Comparison of ENCODE assay signal across 8 cellular contexts in genomic region chr3:12966847-12967750, GRCh38.
DNase-seq lines count a peak whose midpoint lies in the region; ATAC-seq and TF ChIP-seq lines count a peak whose summit lies in the region.

No MANE protein-coding gene starts in this region.

- intact Hi-C loops in heart left ventricle (cut with DNase I): loop anchor here in 7 of 10 donors (5.0 kb wide), 1 partner anchor 35 kb away; no protein-coding TSS in a partner anchor

- peak; percentile 71 for DNase-seq in activated effector memory CD4-positive, alpha-beta T cell treated with anti-CD3 and anti-CD28 coated beads, Interleukin-2, amount 50 U/mL, for 16 hours
- DNase-seq in activated effector memory CD4-positive, alpha-beta T cell treated with Interleukin-2 at 50 U/mL for 16 hours: no peak
- DNase-seq in activated T-cell treated with anti-CD3 and anti-CD28 coated beads, Interleukin-2, amount 50 U/mL, for 72 hours: peak; percentile 14 to 25
- peak in 1 of 5 donors; percentile 61 for DNase-seq in heart left ventricle
- DNase-seq in retina: peak; percentile 75
- no peak for DNase-seq in putamen (ENCODE audit: low spot score)
- no peak for DNase-seq in SKM-1 (lab: John Stamatoyannopoulos, UW; ENCODE audit: unreplicated experiment)

- peaks cover 19 to 89% (median 78%) of the 10 kb centered on the region in 12 donors for H3K4me1 ChIP-seq in heart left ventricle

- ATAC-seq in HG03135 (IDR thresholded peaks at IDR 0.05; ENCODE audit: unreplicated experiment): peak; percentile 14
- peak; percentile 5 to 10 for ATAC-seq in activated T-cell treated with anti-CD3 and anti-CD28 coated beads, Interleukin-2, amount 50 U/mL, for 72 hours (replicated peaks in 1 of 2)
- ATAC-seq in heart left ventricle: peak in 2 of 4 donors; percentile 12 to 21

- no peaks in the 10 kb centered on the region for H3K9me3 ChIP-seq in heart left ventricle

- H3K9me3 Mint-ChIP-seq in activated T-cell treated with anti-CD3 and anti-CD28 coated beads, Interleukin-2, amount 50 U/mL, for 72 hours: no peaks in the 10 kb centered on the region

- H3K4me3 ChIP-seq in heart left ventricle: peak overlapping the region; percentile 59 to 98 (median 82)

- peaks cover 62% of the 10 kb centered on the region for H3K4me1 Mint-ChIP-seq in activated T-cell treated with anti-CD3 and anti-CD28 coated beads, Interleukin-2, amount 50 U/mL, for 72 hours (ENCODE audit: low read depth)

- peak overlapping the region; percentile 74 to 85 for H3K4me3 Mint-ChIP-seq in activated T-cell treated with anti-CD3 and anti-CD28 coated beads, Interleukin-2, amount 50 U/mL, for 72 hours

- no peak overlapping the region for H3K27ac Mint-ChIP-seq in activated T-cell treated with anti-CD3 and anti-CD28 coated beads, Interleukin-2, amount 50 U/mL, for 72 hours

- H3K27me3 Mint-ChIP-seq in activated T-cell treated with anti-CD3 and anti-CD28 coated beads, Interleukin-2, amount 50 U/mL, for 72 hours (ENCODE audit: low read depth): no peaks in the 10 kb centered on the region

- no peaks in the 10 kb centered on the region for H3K36me3 ChIP-seq in heart left ventricle

- WGBS in heart left ventricle, 4 donors: 2% methylated on average over 41 to 75 of the region's 75 CpGs

- no peaks in the 10 kb centered on the region for H3K27me3 ChIP-seq in heart left ventricle

- H3K27ac ChIP-seq in heart left ventricle: peak overlapping the region; percentile 49 to 94 (median 82)

- H3K36me3 Mint-ChIP-seq in activated T-cell treated with anti-CD3 and anti-CD28 coated beads, Interleukin-2, amount 50 U/mL, for 72 hours (ENCODE audit: insufficient read depth in 2 of 2): peaks cover 0 to 3% of the 10 kb centered on the region in 2 donors

- TF ChIP-seq CTCF in heart left ventricle (IDR thresholded peaks at IDR 0.05): peak in 1 of 12 donors; percentile 12

- TF ChIP-seq POLR2A in heart left ventricle (IDR thresholded peaks at IDR 0.05): peak; percentile 21 to 54

Comparison
In these comparisons a context has a peak if more than half of its experiments do, and no peak if none do; other contexts are left out.
1. DNase-seq: peak in activated effector memory CD4-positive, alpha-beta T cell treated with anti-CD3 and anti-CD28 coated beads, Interleukin-2, amount 50 U/mL, for 16 hours (single experiment), activated T-cell treated with anti-CD3 and anti-CD28 coated beads, Interleukin-2, amount 50 U/mL, for 72 hours (2 of 2) and retina (single experiment); none in activated effector memory CD4-positive, alpha-beta T cell treated with Interleukin-2 at 50 U/mL for 16 hours (single experiment), putamen (single experiment) and SKM-1 (single experiment).